In the genomic region with DNA sequence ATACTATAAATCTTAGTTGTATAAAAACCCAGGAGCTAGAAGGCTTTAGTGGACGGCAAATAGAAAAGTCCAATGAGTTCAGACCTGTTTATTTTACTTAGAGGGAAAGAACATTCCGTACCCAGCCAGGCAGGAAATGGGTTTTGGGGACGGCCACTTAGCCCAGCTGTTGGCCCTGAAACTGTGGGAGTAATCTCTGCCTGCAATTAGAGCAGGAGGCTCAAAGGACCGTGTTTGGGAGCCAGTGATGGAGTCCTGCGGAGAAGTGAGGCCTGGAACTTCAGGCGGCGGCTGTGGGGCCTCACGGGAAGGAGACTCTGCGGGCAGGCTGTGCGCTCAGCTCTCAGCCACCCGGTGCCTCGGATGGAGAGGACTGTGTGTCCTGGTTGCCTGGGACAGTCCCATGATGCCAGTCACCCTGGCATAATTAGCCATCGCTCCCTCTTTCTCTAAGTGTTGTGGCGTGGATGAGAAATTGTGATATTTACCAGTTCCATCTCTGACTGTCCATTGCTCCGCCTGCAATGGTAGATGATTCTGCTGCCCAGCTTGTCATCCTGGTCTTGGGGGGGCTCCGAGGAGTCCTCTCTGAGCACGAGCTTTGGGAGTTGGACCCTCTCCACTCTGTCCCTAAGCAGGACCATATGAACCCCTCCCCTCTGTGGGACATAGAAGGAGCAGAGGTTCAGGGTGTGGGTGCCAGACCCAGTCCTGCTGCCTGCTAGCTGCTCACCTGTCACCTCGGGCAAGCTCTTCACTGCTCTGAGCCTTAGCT, we compare ENCODE assay signal across 22 cellular contexts.
DNase-seq lines count a peak whose midpoint lies in the region; ATAC-seq and TF ChIP-seq lines count a peak whose summit lies in the region.
"Had no signal": no experiment of that assay in that cellular context is flagged by ENCODE, and none has a peak within 500 bp of the region (broad histone marks: within the 10 kb centered on the region; RNA-seq: fewer than 3 reads in every experiment).

No MANE protein-coding gene starts in this region.

- ATAC-seq in Right ventricle myocardium superior (ENCODE audit: poor library complexity) = no peak
- peak; percentile 36 for ATAC-seq in sciatic nerve
- ATAC-seq: A549, GM23338 had no signal

- H3K27me3 ChIP-seq in left ventricle myocardium inferior (ENCODE audit: low read depth) = peaks cover 64% of the 10 kb centered on the region
- H3K27me3 ChIP-seq in uterus = no peaks in the 10 kb centered on the region

- H3K9me3 ChIP-seq in left ventricle myocardium inferior (replicated peaks) = no peaks in the 10 kb centered on the region
- no peaks in the 10 kb centered on the region for H3K9me3 ChIP-seq in uterus
- H3K9me3 ChIP-seq: A549 had no signal

- H3K4me3 ChIP-seq in left ventricle myocardium inferior (no peak overlapping the region), fibroblast of villous mesenchyme (ENCODE audit: low read depth, low read length) (no peak overlapping the region), uterus (no peak overlapping the region)
- H3K4me3 ChIP-seq: A549, GM23338, SK-N-MC had no signal

- no peak overlapping the region for H3K27ac ChIP-seq in left ventricle myocardium inferior (replicated peaks)
- no peak overlapping the region for H3K27ac ChIP-seq in uterus
- H3K27ac ChIP-seq: A549, SK-N-MC had no signal

- intact Hi-C loops in Right ventricle myocardium superior (cut with DNase I) (no loop called here), left ventricle myocardium inferior (cut with micrococcal nuclease) (no loop called here), sciatic nerve (cut with DNase I) (no loop called here), uterus (cut with DNase I; ENCODE audit: low total_unique reads) (no loop called here)

- no peaks in the 10 kb centered on the region for H3K4me1 ChIP-seq in left ventricle myocardium inferior
- no peaks in the 10 kb centered on the region for H3K4me1 ChIP-seq in uterus

- TF ChIP-seq CTCF in left ventricle myocardium inferior (IDR thresholded peaks at IDR 0.05; ENCODE audit: borderline replicate concordance) (no peak), fibroblast of villous mesenchyme (IDR thresholded peaks at IDR 0.05; ENCODE audit: insufficient read depth, low read depth, low read length) (no peak), uterus (IDR thresholded peaks at IDR 0.05) (no peak)

- no peaks in the 10 kb centered on the region for H3K36me3 ChIP-seq in left ventricle myocardium inferior
- no peaks in the 10 kb centered on the region for H3K36me3 ChIP-seq in uterus

- peak; percentile 16 for DNase-seq in Right ventricle myocardium superior
- DNase-seq in left ventricle myocardium inferior = no peak
- peak; percentile 54 for DNase-seq in fibroblast of villous mesenchyme (ENCODE audit: low read depth)
- DNase-seq in sciatic nerve (ENCODE audit: low spot score) = no peak
- DNase-seq in uterus = peak; percentile 1 to 4
- no peak for DNase-seq in hepatic stellate cell (ENCODE audit: low spot score)
- DNase-seq in HCEC 1CT = no peak
- no peak for DNase-seq in NCI-H748 treated with DMSO at 0.1 percent for 48 hours (lab: John Stamatoyannopoulos, UW)
- DNase-seq: activated naive CD4-positive, alpha-beta T cell treated with anti-CD3 and anti-CD28 coated beads, Interleukin-2, amount 10 ng/mL, durations not matched to agents 7 days and 5 days; activated T-cell treated with anti-CD3 and anti-CD28 coated beads for 4 hours; C1 segment of cervical spinal cord; DMS153; mesendoderm; MV-4-11; NCI-H2029; NCI-H510A treated with DMSO at 0.1 percent for 48 hours; stimulated activated CD4-positive, alpha-beta T cell treated with anti-CD3 and anti-CD28 coated beads, Interleukin-2, amount 100 ng/mL, for 48 hours; substantia nigra; T-helper 9 cell had no signal

- no peak for TF ChIP-seq POLR2A in uterus (IDR thresholded peaks at IDR 0.05)

Comparison
In these comparisons a context has a peak if more than half of its experiments do, and no peak if none do; other contexts are left out.
1. DNase-seq: peak in Right ventricle myocardium superior (single experiment), fibroblast of villous mesenchyme (single experiment) and uterus (2 of 2); none in left ventricle myocardium inferior (single experiment), sciatic nerve (single experiment), hepatic stellate cell (single experiment), HCEC 1CT (single experiment) and NCI-H748 treated with DMSO at 0.1 percent for 48 hours (single experiment).